In the genomic region with DNA sequence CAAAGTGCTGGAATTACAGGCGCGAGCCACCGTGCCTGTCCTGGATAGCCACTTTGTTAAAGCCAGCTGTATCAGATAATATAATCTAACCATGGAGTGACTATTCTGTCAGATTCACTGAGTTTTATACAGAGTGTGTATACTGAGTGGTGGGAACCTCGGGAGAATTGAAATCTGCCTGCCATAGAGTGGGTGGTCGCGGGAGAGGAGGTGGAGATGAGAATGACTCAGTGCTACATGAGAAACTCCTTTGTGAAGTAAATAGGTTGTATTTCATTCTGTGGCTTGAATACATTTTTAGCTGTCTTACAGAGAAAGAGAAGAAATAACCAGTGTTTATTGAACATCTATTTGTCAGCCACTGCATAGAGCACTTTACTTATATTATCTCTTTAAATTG, we compare ENCODE assay signal across 12 cellular contexts. TPM values are rescaled to one million over a fixed set of nuclear protein-coding genes. Genes with fewer than 3 reads are reported as not detected.
DNase-seq lines count a peak whose midpoint lies in the region; ATAC-seq and TF ChIP-seq lines count a peak whose summit lies in the region.
"Had no signal": no experiment of that assay in that cellular context is flagged by ENCODE, and none has a peak within 500 bp of the region (broad histone marks: within the 10 kb centered on the region; RNA-seq: fewer than 3 reads in every experiment).

No MANE protein-coding gene starts in this region.

- H3K9me3 ChIP-seq in HUES48 (ENCODE audit: control insufficient read depth, insufficient read depth, low read length) = no peaks in the 10 kb centered on the region
- no peaks in the 10 kb centered on the region for H3K9me3 ChIP-seq in gastrocnemius medialis

- H3K27ac Mint-ChIP-seq in Calu3 (ENCODE audit: unreplicated experiment) = peak overlapping the region; percentile 30
- H3K27ac Mint-ChIP-seq in MCF 10A (ENCODE audit: low read depth, unreplicated experiment) = peak overlapping the region; percentile 75

- in situ Hi-C loops in gastrocnemius medialis (cut with MboI; ENCODE audit: low sequenced_read_pairs in 4 of 4) = no loop called here

- CTCF ChIA-PET in Calu3 (lab: Charles Lee) = interaction anchor here (1.1 to 2.2 kb wide), 2 partner anchors 26 to 47 kb away, joined by 3 to 8 read pairs; a partner anchor contains a TSS
- CTCF ChIA-PET in MCF 10A (lab: Yijun Ruan, JAX) = interaction anchor here (0.8 to 1.2 kb wide), 2 partner anchors 8 to 9 kb away, joined by 3 to 10 read pairs; no protein-coding TSS in a partner anchor

- DNase-seq in Calu3 (no peak), MCF 10A (ENCODE audit: unreplicated experiment) (no peak), gastrocnemius medialis (no peak), SK-N-DZ (ENCODE audit: low spot score) (no peak), putamen (ENCODE audit: low spot score) (no peak), T-helper 1 cell (no peak)
- DNase-seq: DMS79 treated with DMSO at 0.1 percent for 48 hours, NCI-H2171, retina had no signal

- BruUV-seq in Calu3 (replicated peaks; lab: Mats Ljungman, UMichigan) = no TSS peak
- BruUV-seq in MCF 10A (replicated peaks; lab: Mats Ljungman, UMichigan) = no TSS peak

- TF ChIP-seq POLR2A in gastrocnemius medialis (IDR thresholded peaks at IDR 0.05) = no peak

- H3K27ac ChIP-seq in HUES48 (ENCODE audit: low read depth, low read length) (peak overlapping the region; percentile 40), gastrocnemius medialis (peak overlapping the region; percentile 35 to 79 (median 62))
- H3K27ac ChIP-seq: SK-N-MC had no signal

- H3K4me3 Mint-ChIP-seq in Calu3 (ENCODE audit: low read depth, unreplicated experiment) (no peak overlapping the region), MCF 10A (ENCODE audit: unreplicated experiment) (no peak overlapping the region)

- TF ChIP-seq CTCF in Calu3 (IDR thresholded peaks at IDR 0.05; ENCODE audit: unreplicated experiment) = no peak
- TF ChIP-seq CTCF in MCF 10A (IDR thresholded peaks at IDR 0.05; ENCODE audit: unreplicated experiment) = no peak
- TF ChIP-seq CTCF in gastrocnemius medialis (IDR thresholded peaks at IDR 0.05 in 4 of 5, conservative IDR thresholded peaks at IDR 0.05 in 1 of 5) = no peak

- no peak overlapping the region for H3K4me3 ChIP-seq in HUES48 (ENCODE audit: low read depth, low read length)
- H3K4me3 ChIP-seq in gastrocnemius medialis = no peak overlapping the region
- H3K4me3 ChIP-seq: SK-N-MC had no signal

- H3K4me1 ChIP-seq in HUES48 (ENCODE audit: control insufficient read depth, insufficient read depth, low read length) = no peaks in the 10 kb centered on the region
- H3K4me1 ChIP-seq in gastrocnemius medialis = peaks cover 27 to 34% of the 10 kb centered on the region in 2 donors

- peak in 1 of 2 donors; percentile 22 for ATAC-seq in gastrocnemius medialis
- no peak for ATAC-seq in HG03025 (IDR thresholded peaks at IDR 0.05; ENCODE audit: low FRiP score, unreplicated experiment)

- intact Hi-C loops in Calu3 (cut with micrococcal nuclease; ENCODE audit: unreplicated experiment) = no loop called here
- intact Hi-C loops in MCF 10A (cut with micrococcal nuclease) = no loop called here
- intact Hi-C loops in gastrocnemius medialis (cut with DNase I; ENCODE audit: low total_unique reads) = loop anchor here (2.0 kb wide), 2 partner anchors 47 to 135 kb away; a partner anchor contains a TSS

- H3K27me3 Mint-ChIP-seq in Calu3 (ENCODE audit: unreplicated experiment) (no peaks in the 10 kb centered on the region), MCF 10A (ENCODE audit: insufficient read depth, unreplicated experiment) (no peaks in the 10 kb centered on the region)

- peaks cover 14% of the 10 kb centered on the region for H3K36me3 Mint-ChIP-seq in Calu3 (ENCODE audit: insufficient read depth, unreplicated experiment)
- H3K36me3 Mint-ChIP-seq in MCF 10A (ENCODE audit: insufficient read depth, unreplicated experiment) = peaks cover 50% of the 10 kb centered on the region

- H3K36me3 ChIP-seq in HUES48 (ENCODE audit: control insufficient read depth, insufficient read depth, low read length) (no peaks in the 10 kb centered on the region), gastrocnemius medialis (no peaks in the 10 kb centered on the region)

- H3K9me3 Mint-ChIP-seq in Calu3 (ENCODE audit: low read depth, unreplicated experiment) (no peaks in the 10 kb centered on the region), MCF 10A (ENCODE audit: unreplicated experiment) (no peaks in the 10 kb centered on the region)

- H3K27me3 ChIP-seq in HUES48 (ENCODE audit: control insufficient read depth, insufficient read depth, low read length) = no peaks in the 10 kb centered on the region
- no peaks in the 10 kb centered on the region for H3K27me3 ChIP-seq in gastrocnemius medialis

- no peak overlapping the region for H3K9ac ChIP-seq in HUES48 (ENCODE audit: low read depth, low read length)

- POLR2A ChIA-PET in MCF 10A (lab: Yijun Ruan, JAX) = interaction anchor here (1.6 to 2.1 kb wide), 3 partner anchors 26 to 48 kb away, joined by 4 to 15 read pairs (median 4); a partner anchor contains a TSS

- H3K4me1 Mint-ChIP-seq in Calu3 (ENCODE audit: low read depth, unreplicated experiment) (peaks cover 15% of the 10 kb centered on the region), MCF 10A (ENCODE audit: insufficient read depth, unreplicated experiment) (peaks cover 31% of the 10 kb centered on the region)

RNA-seq across cellular contexts. Expression of a gene that starts 26.4 kb away (rescaled TPM):
- total RNA-seq in Calu3 (2022) (256 and 261 TPM in 2 replicates), MCF 10A (2022) (171 and 243 TPM in 2 replicates), gastrocnemius medialis (100 to 1,000 TPM; 101 to 183 (median 164) TPM)
- polyA plus RNA-seq in SK-N-DZ (2014; cell fraction: cytosol; rRNA removed) = 110 and 112 TPM in 2 replicates
- 64.3 and 66.7 TPM in 2 replicates for polyA plus RNA-seq in SK-N-DZ (2014; cell fraction: nucleus; rRNA removed)

RNA-seq across cellular contexts. Expression of a gene that starts 46.1 kb away (rescaled TPM):
- total RNA-seq in Calu3 (2022) (16.7 and 18.2 TPM in 2 replicates), MCF 10A (2022) (16.2 and 22.7 TPM in 2 replicates), gastrocnemius medialis (10 to 100 TPM; 20.3 to 35.0 (median 25.5) TPM)
- polyA plus RNA-seq in SK-N-DZ (2014; cell fraction: cytosol; rRNA removed) = 1.4 and 1.7 TPM in 2 replicates
- 3.4 and 5.0 TPM in 2 replicates for polyA plus RNA-seq in SK-N-DZ (2014; cell fraction: nucleus; rRNA removed)

RNA-seq across cellular contexts. Expression of a gene that starts 50.8 kb away (rescaled TPM):
- 59.4 and 62.7 TPM in 2 replicates for total RNA-seq in Calu3 (2022)
- 103 and 119 TPM in 2 replicates for total RNA-seq in MCF 10A (2022)
- 10 to 100 TPM; 24.8 to 50.4 (median 41.5) TPM for total RNA-seq in gastrocnemius medialis
- polyA plus RNA-seq in SK-N-DZ (2014; cell fraction: cytosol; rRNA removed) = 85.7 and 94.4 TPM in 2 replicates
- polyA plus RNA-seq in SK-N-DZ (2014; cell fraction: nucleus; rRNA removed) = 57.8 and 73.1 TPM in 2 replicates
